8 cellular contexts compared by ENCODE assay signal in the genomic region with DNA sequence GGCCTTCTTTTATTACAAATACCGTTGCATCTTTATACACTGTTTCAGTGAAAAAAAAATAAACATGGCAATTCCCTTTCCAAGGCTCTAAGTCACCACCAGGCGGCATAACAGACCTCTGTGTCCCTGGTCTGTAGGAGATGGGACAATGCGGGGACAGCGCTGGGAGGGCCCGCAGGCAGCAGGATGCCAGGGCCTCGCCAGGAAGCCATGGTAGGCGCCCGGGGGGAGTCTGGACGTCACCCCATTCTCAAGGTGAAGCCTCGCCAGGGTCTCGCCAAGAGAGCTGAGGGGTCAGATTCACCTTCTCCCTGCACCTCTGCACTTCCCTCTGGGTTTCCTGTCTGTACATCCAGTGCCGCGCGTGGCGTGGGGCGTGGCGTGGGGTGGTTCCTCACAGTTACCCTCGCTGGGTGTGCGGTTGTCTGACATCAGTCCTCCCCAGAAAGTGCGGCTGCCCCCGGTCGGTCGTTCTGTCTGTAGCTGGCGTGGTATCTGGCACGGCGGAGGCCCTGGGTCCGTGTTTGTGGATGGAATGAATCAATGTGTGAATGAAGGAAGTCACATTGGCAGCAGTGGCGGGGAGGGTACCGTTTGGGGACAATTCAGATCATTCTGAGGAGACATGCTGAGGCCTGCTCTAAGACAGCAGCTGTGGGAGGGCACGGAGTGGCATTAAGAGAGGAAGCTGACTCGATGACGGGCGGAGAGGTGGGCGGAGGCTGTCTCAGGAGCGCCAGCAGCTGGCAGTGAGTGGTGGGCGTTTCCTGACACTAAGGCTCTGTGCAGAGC. TPM values are rescaled to one million over a fixed set of nuclear protein-coding genes. Genes with fewer than 3 reads are reported as not detected.
A peak's percentile ranks its signal among the peaks of the same experiment; 100 is the strongest.
DNase-seq lines count a peak whose midpoint lies in the region; ATAC-seq and TF ChIP-seq lines count a peak whose summit lies in the region.

No MANE protein-coding gene starts in this region.

- CTCF ChIA-PET in activated CD4-positive, alpha-beta memory T cell treated with anti-CD3 and anti-CD28 coated beads, Interleukin-2, amount 10 ng/mL, durations not matched to agents 7 days and 5 days (lab: Charles Lee), result interaction anchor here (0.7 to 9.6 kb wide), 25 partner anchors 9 to 178 kb away, joined by 3 to 240 read pairs (median 5); no protein-coding TSS in a partner anchor

- intact Hi-C loops in mucosa of descending colon (cut with DNase I, micrococcal nuclease), result loop anchor here in 1 of 2 donors (5.0 kb wide), 1 partner anchor 74 kb away; no protein-coding TSS in a partner anchor

- H3K9me3 ChIP-seq in mucosa of descending colon, result no peaks in the 10 kb centered on the region

- POLR2A ChIA-PET in activated CD4-positive, alpha-beta memory T cell treated with anti-CD3 and anti-CD28 coated beads, Interleukin-2, amount 10 ng/mL, durations not matched to agents 7 days and 5 days (lab: Charles Lee), result interaction anchor here (0.8 to 12.6 kb wide), 18 partner anchors 9 to 101 kb away, joined by 3 to 385 read pairs (median 5); no protein-coding TSS in a partner anchor

- peak; percentile 40 for ATAC-seq in HG03196 (IDR thresholded peaks at IDR 0.05; ENCODE audit: unreplicated experiment)
- ATAC-seq in effector memory CD8-positive, alpha-beta T cell (replicated peaks), result peak; percentile 65
- peak; percentile 75 for ATAC-seq in mucosa of descending colon
- ATAC-seq in GM18873 (IDR thresholded peaks at IDR 0.05; ENCODE audit: low FRiP score, unreplicated experiment), result no peak

- H3K9me3 Mint-ChIP-seq in activated CD4-positive, alpha-beta memory T cell treated with anti-CD3 and anti-CD28 coated beads, Interleukin-2, amount 10 ng/mL, durations not matched to agents 7 days and 5 days, result no peaks in the 10 kb centered on the region
- no peaks in the 10 kb centered on the region for H3K9me3 Mint-ChIP-seq in effector memory CD8-positive, alpha-beta T cell

- DNase-seq in DMS79 (lab: John Stamatoyannopoulos, UW) (peak; percentile 55), NCI-H69 (lab: John Stamatoyannopoulos, UW) (peak; percentile 92), mucosa of descending colon (peak; percentile 79 to 89 (median 83))
- DNase-seq in activated CD4-positive, alpha-beta memory T cell treated with anti-CD3 and anti-CD28 coated beads, Interleukin-2, amount 10 ng/mL, durations not matched to agents 7 days and 5 days, result peak; percentile 80
- peak; percentile 87 to 90 (median 89) for DNase-seq in effector memory CD8-positive, alpha-beta T cell
- peak; percentile 85 to 95 for DNase-seq in stimulated activated CD8-positive, alpha-beta memory T cell treated with anti-CD3 and anti-CD28 coated beads, Interleukin-4, amount 100 ng/mL, for 4 hours (ENCODE audit: low read depth in 2 of 2, low spot score in 1 of 2)

- H3K4me3 Mint-ChIP-seq in activated CD4-positive, alpha-beta memory T cell treated with anti-CD3 and anti-CD28 coated beads, Interleukin-2, amount 10 ng/mL, durations not matched to agents 7 days and 5 days, result peak overlapping the region; percentile 81
- peak overlapping the region; percentile 85 to 99 for H3K4me3 Mint-ChIP-seq in effector memory CD8-positive, alpha-beta T cell

- no peaks in the 10 kb centered on the region for H3K36me3 ChIP-seq in mucosa of descending colon (ENCODE audit: low read depth)

- no peaks in the 10 kb centered on the region for H3K36me3 Mint-ChIP-seq in activated CD4-positive, alpha-beta memory T cell treated with anti-CD3 and anti-CD28 coated beads, Interleukin-2, amount 10 ng/mL, durations not matched to agents 7 days and 5 days (ENCODE audit: low read depth)
- peaks cover 29% of the 10 kb centered on the region for H3K36me3 Mint-ChIP-seq in effector memory CD8-positive, alpha-beta T cell (ENCODE audit: insufficient read depth)

- peaks cover 21% of the 10 kb centered on the region for H3K27me3 Mint-ChIP-seq in activated CD4-positive, alpha-beta memory T cell treated with anti-CD3 and anti-CD28 coated beads, Interleukin-2, amount 10 ng/mL, durations not matched to agents 7 days and 5 days
- peaks cover 3 to 15% of the 10 kb centered on the region in 2 donors for H3K27me3 Mint-ChIP-seq in effector memory CD8-positive, alpha-beta T cell

- peaks cover 64% of the 10 kb centered on the region for H3K4me1 Mint-ChIP-seq in activated CD4-positive, alpha-beta memory T cell treated with anti-CD3 and anti-CD28 coated beads, Interleukin-2, amount 10 ng/mL, durations not matched to agents 7 days and 5 days
- H3K4me1 Mint-ChIP-seq in effector memory CD8-positive, alpha-beta T cell (ENCODE audit: low read depth in 2 of 2), result peaks cover 32 to 34% of the 10 kb centered on the region in 2 donors

- peak overlapping the region; percentile 96 for H3K27ac Mint-ChIP-seq in activated CD4-positive, alpha-beta memory T cell treated with anti-CD3 and anti-CD28 coated beads, Interleukin-2, amount 10 ng/mL, durations not matched to agents 7 days and 5 days
- peak overlapping the region; percentile 99 to 100 for H3K27ac Mint-ChIP-seq in effector memory CD8-positive, alpha-beta T cell

- peaks cover 45% of the 10 kb centered on the region for H3K4me1 ChIP-seq in mucosa of descending colon (ENCODE audit: low read depth)

- H3K4me3 ChIP-seq in mucosa of descending colon, result no peak overlapping the region

- peak; percentile 30 for TF ChIP-seq CTCF in mucosa of descending colon (IDR thresholded peaks at IDR 0.05)

RNA-seq across cellular contexts. Expression of a gene that starts 45.9 kb away (rescaled TPM):
- total RNA-seq in activated CD4-positive, alpha-beta memory T cell treated with anti-CD3 and anti-CD28 coated beads, Interleukin-2, amount 10 ng/mL, durations not matched to agents 7 days and 5 days, result 100 to 1,000 TPM; 242 to 248 TPM
- 100 to 1,000 TPM; 114 to 157 (median 120) TPM for total RNA-seq in mucosa of descending colon
